In the genomic region with DNA sequence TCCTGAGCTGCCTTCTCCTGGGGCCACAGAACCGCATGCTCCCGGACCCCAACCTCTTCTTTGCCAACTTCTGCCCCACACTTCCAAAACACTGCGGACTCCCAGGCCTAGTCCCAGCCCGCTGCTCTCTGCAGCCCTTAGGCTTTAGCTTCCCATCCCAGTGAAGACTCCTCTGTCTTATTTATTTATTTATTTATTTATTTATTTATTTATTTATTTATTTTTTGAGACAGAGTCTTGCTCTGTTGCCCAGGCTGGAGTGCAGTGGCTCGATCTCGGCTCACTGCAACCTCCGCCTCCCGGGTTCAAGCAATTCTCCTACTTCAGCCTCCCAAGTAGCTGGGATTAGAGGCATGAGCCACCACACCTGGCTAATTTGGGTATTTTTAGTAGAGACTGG, we compare ENCODE assay signal across 3 cellular contexts. TPM values are rescaled to one million over a fixed set of nuclear protein-coding genes. Genes with fewer than 3 reads are reported as not detected.
"Had no signal": no experiment of that assay in that cellular context is flagged by ENCODE, and none has a peak within 500 bp of the region (broad histone marks: within the 10 kb centered on the region; RNA-seq: fewer than 3 reads in every experiment).

No MANE protein-coding gene starts in this region.

RNA-seq across cellular contexts. Expression of a gene that starts 21.6 kb away (rescaled TPM):
- total RNA-seq: ascending aorta, body of pancreas, cardiac muscle cell had no signal
